10 cellular contexts compared by ENCODE assay signal in the genomic region with DNA sequence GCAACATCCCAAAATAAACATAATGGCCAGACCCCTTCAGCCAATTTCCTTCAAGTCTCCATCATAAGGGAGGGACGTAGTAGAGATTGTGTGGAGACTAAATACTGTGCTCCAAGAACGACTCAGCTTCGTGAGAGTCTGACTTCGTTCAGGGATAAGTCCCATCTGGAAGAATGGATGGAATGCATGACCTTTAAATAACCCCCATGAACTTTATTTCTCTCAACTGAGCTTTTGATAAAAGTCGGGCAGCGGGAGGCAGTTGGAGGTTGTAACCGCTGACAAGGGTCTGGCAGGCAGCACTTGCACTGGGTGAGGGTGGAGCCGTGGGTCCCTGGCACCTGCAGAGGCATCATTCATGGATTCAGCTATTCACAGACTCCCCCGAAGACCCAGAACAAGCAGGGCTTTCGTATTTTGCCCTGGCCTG.
DNase-seq lines count a peak whose midpoint lies in the region; TF ChIP-seq lines count a peak whose summit lies in the region.
"Had no signal": no experiment of that assay in that cellular context is flagged by ENCODE, and none has a peak within 500 bp of the region (broad histone marks: within the 10 kb centered on the region; RNA-seq: fewer than 3 reads in every experiment).

No MANE protein-coding gene starts in this region.

- H3K9ac ChIP-seq in rectal smooth muscle tissue (ENCODE audit: low read length): no peak overlapping the region

- H3K27me3 Mint-ChIP-seq in CD14-positive monocyte (ENCODE audit: low read depth in 3 of 3): peaks cover 0 to 7% (median 0%) of the 10 kb centered on the region in 3 donors

- TF ChIP-seq CTCF in CD14-positive monocyte (IDR thresholded peaks at IDR 0.05): no peak
- TF ChIP-seq CTCF in adrenal gland (IDR thresholded peaks at IDR 0.05): no peak
- no peak for TF ChIP-seq CTCF in cardiac muscle cell (IDR thresholded peaks at IDR 0.05; ENCODE audit: low read depth, low read length)

- H3K4me3 ChIP-seq in adrenal gland (no peak overlapping the region), cardiac muscle cell (no peak overlapping the region), rectal smooth muscle tissue (ENCODE audit: low read length) (no peak overlapping the region), HAP-1 (no peak overlapping the region)

- no peak for TF ChIP-seq POLR2A in adrenal gland (IDR thresholded peaks at IDR 0.05)

- DNase-seq in CD14-positive monocyte (ENCODE audit: low spot score): no peak
- peak in 3 of 7 donors; percentile 22 to 61 (median 45) for DNase-seq in adrenal gland
- DNase-seq in cardiac muscle cell (ENCODE audit: low read depth in 1 of 2, low spot score in 1 of 2): peak; percentile 74 to 91
- DNase-seq in HAP-1 (ENCODE audit: low spot score in 2 of 2): no peak
- no peak for DNase-seq in NCI-H524 (lab: John Stamatoyannopoulos, UW)
- no peak for DNase-seq in stimulated activated CD4-positive, alpha-beta T cell treated with anti-CD3 and anti-CD28 coated beads, Interleukin-2, amount 100 ng/mL, for 24 hours
- DNase-seq in dermis blood vessel endothelial cell: no peak
- DNase-seq: DMS79 treated with DMSO at 0.1 percent for 48 hours, NCI-H446 treated with DMSO at 0.1 percent for 48 hours had no signal

- in situ Hi-C loops in HAP-1 (cut with MboI; ENCODE audit: low sequenced_read_pairs): no loop called here

- H3K4me1 ChIP-seq in adrenal gland (replicated peaks in 1 of 2) (peaks cover 0 to 45% of the 10 kb centered on the region in 2 donors), cardiac muscle cell (ENCODE audit: low read depth) (peaks cover 26% of the 10 kb centered on the region), rectal smooth muscle tissue (ENCODE audit: control insufficient read depth, insufficient read depth, low read length) (peaks cover 24% of the 10 kb centered on the region), HAP-1 (no peaks in the 10 kb centered on the region)

- H3K9me3 ChIP-seq in adrenal gland (replicated peaks in 1 of 3) (no peaks in the 10 kb centered on the region), cardiac muscle cell (ENCODE audit: low read depth) (no peaks in the 10 kb centered on the region), HAP-1 (no peaks in the 10 kb centered on the region)

- H3K36me3 ChIP-seq in adrenal gland (replicated peaks in 1 of 2) (no peaks in the 10 kb centered on the region), cardiac muscle cell (no peaks in the 10 kb centered on the region), rectal smooth muscle tissue (ENCODE audit: control insufficient read depth, insufficient read depth, low read length) (no peaks in the 10 kb centered on the region), HAP-1 (replicated peaks) (no peaks in the 10 kb centered on the region)

- H3K4me1 Mint-ChIP-seq in CD14-positive monocyte: peaks cover 94% of the 10 kb centered on the region

- intact Hi-C loops in CD14-positive monocyte (cut with micrococcal nuclease): no loop called here
- intact Hi-C loops in adrenal gland (cut with DNase I): no loop called here

- 38 to 42% (median 40%) methylated on average over 8 to 10 of the region's 10 CpGs for WGBS in adrenal gland, 4 donors

- peaks cover 2 to 5% of the 10 kb centered on the region in 2 donors for H3K36me3 Mint-ChIP-seq in CD14-positive monocyte

- peak overlapping the region; percentile 93 to 99 (median 98) for H3K27ac Mint-ChIP-seq in CD14-positive monocyte

- H3K27me3 ChIP-seq in adrenal gland (no peaks in the 10 kb centered on the region), cardiac muscle cell (no peaks in the 10 kb centered on the region), rectal smooth muscle tissue (ENCODE audit: control insufficient read depth, insufficient read depth, low read length) (no peaks in the 10 kb centered on the region), HAP-1 (ENCODE audit: low read depth) (no peaks in the 10 kb centered on the region)

- H3K4me3 Mint-ChIP-seq in CD14-positive monocyte: no peak overlapping the region

- peak overlapping the region in 3 of 5 donors; percentile 23 to 72 (median 71) for H3K27ac ChIP-seq in adrenal gland
- peak overlapping the region; percentile 88 for H3K27ac ChIP-seq in cardiac muscle cell
- H3K27ac ChIP-seq in rectal smooth muscle tissue (ENCODE audit: low read depth, low read length): peak overlapping the region; percentile 55

- H3K9me3 Mint-ChIP-seq in CD14-positive monocyte: peaks cover 0 to 5% (median 0%) of the 10 kb centered on the region in 7 donors

Comparison
In these comparisons a context has a peak if more than half of its experiments do, and no peak if none do; other contexts are left out.
1. DNase-seq: peak in cardiac muscle cell (2 of 2); none in CD14-positive monocyte (single experiment), HAP-1 (0 of 2), NCI-H524 (0 of 2), stimulated activated CD4-positive, alpha-beta T cell treated with anti-CD3 and anti-CD28 coated beads, Interleukin-2, amount 100 ng/mL, for 24 hours (0 of 2) and dermis blood vessel endothelial cell (single experiment).
2. Peak in every context shown above with its lines, with median percentiles within 50 percentile points of each other: H3K27ac ChIP-seq.